Comparison of ENCODE assay signal across 25 cellular contexts in genomic region chr4:100926039-100926717, GRCh38.
A peak's percentile ranks its signal among the peaks of the same experiment; 100 is the strongest.
DNase-seq lines count a peak whose midpoint lies in the region; ATAC-seq, FAIRE-seq and TF ChIP-seq lines count a peak whose summit lies in the region.
"Had no signal": no experiment of that assay in that cellular context is flagged by ENCODE, and none has a peak within 500 bp of the region (broad histone marks: within the 10 kb centered on the region; RNA-seq: fewer than 3 reads in every experiment).

No MANE protein-coding gene starts in this region.

- no peak for TF ChIP-seq CTCF in CD8-positive, alpha-beta T cell (IDR thresholded peaks at IDR 0.05)

- H3K4me1 ChIP-seq in CD8-positive, alpha-beta T cell (ENCODE audit: insufficient read depth, low read length), result no peaks in the 10 kb centered on the region
- H3K4me1 ChIP-seq: left lung, prostate gland, stomach had no signal

- ATAC-seq in GM19351 (IDR thresholded peaks at IDR 0.05; ENCODE audit: unreplicated experiment) (peak; percentile 80), HG02623 (IDR thresholded peaks at IDR 0.05; ENCODE audit: unreplicated experiment) (peak; percentile 71), HG03354 (IDR thresholded peaks at IDR 0.05; ENCODE audit: poor library complexity, severe bottlenecking, unreplicated experiment) (peak; percentile 47), GM19324 (IDR thresholded peaks at IDR 0.05; ENCODE audit: low FRiP score, unreplicated experiment) (no peak)
- ATAC-seq in stimulated activated naive CD8-positive, alpha-beta T cell treated with anti-CD3 and anti-CD28 coated beads, Interleukin-15, Interleukin-2, amounts not matched to agents 100 U/mL and 50 U/mL, for 24 hours, result no peak
- no peak for ATAC-seq in CD8-positive, alpha-beta T cell
- ATAC-seq: activated naive CD4-positive, alpha-beta T cell treated with anti-CD3 and anti-CD28 coated beads, Interleukin-2, amount 50 U/mL, for 72 hours; activated T-cell treated with anti-CD3 and anti-CD28 coated beads, Interleukin-2, amount 50 U/mL, for 72 hours; left lung had no signal

- H3K9me3 Mint-ChIP-seq in CD8-positive, alpha-beta T cell, result peaks cover 4% of the 10 kb centered on the region

- no peaks in the 10 kb centered on the region for H3K36me3 Mint-ChIP-seq in CD8-positive, alpha-beta T cell
- H3K36me3 Mint-ChIP-seq: activated naive CD4-positive, alpha-beta T cell treated with anti-CD3 and anti-CD28 coated beads, Interleukin-2, amount 50 U/mL, for 72 hours; type B pancreatic cell had no signal

- no peaks in the 10 kb centered on the region for H3K27me3 Mint-ChIP-seq in CD8-positive, alpha-beta T cell (ENCODE audit: low read depth)
- H3K27me3 Mint-ChIP-seq: activated B cell treated with CpG ODN at 0.5 μM for 24 hours; activated CD4-positive, alpha-beta memory T cell treated with anti-CD3 and anti-CD28 coated beads, Interleukin-2, amount 10 ng/mL, durations not matched to agents 7 days and 5 days; B cell; type B pancreatic cell had no signal

- intact Hi-C loops in CD8-positive, alpha-beta T cell (cut with DNase I, micrococcal nuclease), result no loop called here

- H3K9me3 ChIP-seq in CD8-positive, alpha-beta T cell (ENCODE audit: low read length), result no peaks in the 10 kb centered on the region
- H3K9me3 ChIP-seq: left lung, prostate gland, stomach had no signal

- H3K36me3 ChIP-seq in CD8-positive, alpha-beta T cell (ENCODE audit: insufficient read depth, low read length), result no peaks in the 10 kb centered on the region
- H3K36me3 ChIP-seq: left lung, prostate gland, stomach had no signal

- no peak overlapping the region for H3K4me3 ChIP-seq in CD8-positive, alpha-beta T cell (ENCODE audit: low read depth, low read length)
- H3K4me3 ChIP-seq: left lung, prostate gland, stomach had no signal

- H3K27ac ChIP-seq in CD8-positive, alpha-beta T cell (ENCODE audit: low read depth, low read length), result no peak overlapping the region
- H3K27ac ChIP-seq: left lung, prostate gland, RWPE1, stomach had no signal

- no peak overlapping the region for H3K27ac Mint-ChIP-seq in CD8-positive, alpha-beta T cell
- H3K27ac Mint-ChIP-seq: activated B cell treated with CpG ODN at 0.5 μM for 24 hours; activated CD4-positive, alpha-beta memory T cell treated with anti-CD3 and anti-CD28 coated beads, Interleukin-2, amount 10 ng/mL, durations not matched to agents 7 days and 5 days; activated naive CD4-positive, alpha-beta T cell treated with anti-CD3 and anti-CD28 coated beads, Interleukin-2, amount 50 U/mL, for 72 hours; activated T-cell treated with anti-CD3 and anti-CD28 coated beads, Interleukin-2, amount 50 U/mL, for 72 hours; B cell; type B pancreatic cell had no signal

- no peak for TF ChIP-seq POLR2A in GM12891 (IDR thresholded peaks at IDR 0.05; ENCODE audit: low read depth, low read length)

- CTCF ChIA-PET in CD8-positive, alpha-beta T cell (lab: Charles Lee), result no interaction called here

- FAIRE-seq in GM12891 (lab: Jason Lieb, UNC), result peak; percentile 43

- POLR2A ChIA-PET in CD8-positive, alpha-beta T cell (lab: Charles Lee), result no interaction called here

- no peaks in the 10 kb centered on the region for H3K27me3 ChIP-seq in CD8-positive, alpha-beta T cell (ENCODE audit: insufficient read depth, low read length)
- H3K27me3 ChIP-seq: left lung, stomach had no signal

- H3K4me3 Mint-ChIP-seq in CD8-positive, alpha-beta T cell, result no peak overlapping the region
- H3K4me3 Mint-ChIP-seq: activated B cell treated with CpG ODN at 0.5 μM for 24 hours; activated CD4-positive, alpha-beta memory T cell treated with anti-CD3 and anti-CD28 coated beads, Interleukin-2, amount 10 ng/mL, durations not matched to agents 7 days and 5 days; activated T-cell treated with anti-CD3 and anti-CD28 coated beads, Interleukin-2, amount 50 U/mL, for 72 hours; B cell; neural crest cell; type B pancreatic cell had no signal

- DNase-seq in GM12891 (ENCODE audit: insufficient read length, low spot score) (no peak), cerebellar nuclear complex (lab: John Stamatoyannopoulos, UW) (no peak)
- DNase-seq in stimulated activated naive CD8-positive, alpha-beta T cell treated with anti-CD3 and anti-CD28 coated beads, Interleukin-15, Interleukin-2, amounts not matched to agents 100 U/mL and 50 U/mL, for 24 hours, result no peak
- no peak for DNase-seq in CD8-positive, alpha-beta T cell
- DNase-seq: activated B cell treated with CpG ODN at 0.5 μM for 24 hours; activated CD4-positive, alpha-beta memory T cell treated with anti-CD3 and anti-CD28 coated beads, Interleukin-2, amount 10 ng/mL, durations not matched to agents 7 days and 5 days; activated T-cell treated with anti-CD3 and anti-CD28 coated beads, Interleukin-2, amount 50 U/mL, for 72 hours; COR-L47; head of caudate nucleus; Karpas-422; left lung; NCI-H1048; NCI-H2081 treated with DMSO at 0.1 percent for 48 hours; stomach; T-helper 9 cell had no signal

- H3K4me1 Mint-ChIP-seq in CD8-positive, alpha-beta T cell (ENCODE audit: low read depth), result no peaks in the 10 kb centered on the region
- H3K4me1 Mint-ChIP-seq: activated B cell treated with CpG ODN at 0.5 μM for 24 hours; activated CD4-positive, alpha-beta memory T cell treated with anti-CD3 and anti-CD28 coated beads, Interleukin-2, amount 10 ng/mL, durations not matched to agents 7 days and 5 days; neural crest cell had no signal

TF ChIP-seq in GM12891, 5 proteins besides CTCF, POLR2A, EP300 and RAD21:
- TF ChIP-seq SPI1 (IDR thresholded peaks at IDR 0.05; ENCODE audit: low read depth, low read length), result peak; percentile 25; the same call in 1 of the 2 replicates
- no peak for TF ChIP-seq POU2F2 (IDR thresholded peaks at IDR 0.05; ENCODE audit: low read depth, low read length)
TF ChIP-seq in GM12891: peak in this region for 1.

Comparison
In these comparisons a context has a peak if more than half of its experiments do, and no peak if none do; other contexts are left out.
1. ATAC-seq: peak in GM19351 (single experiment), HG02623 (single experiment) and HG03354 (single experiment); none in stimulated activated naive CD8-positive, alpha-beta T cell treated with anti-CD3 and anti-CD28 coated beads, Interleukin-15, Interleukin-2, amounts not matched to agents 100 U/mL and 50 U/mL, for 24 hours (single experiment), GM19324 (single experiment) and CD8-positive, alpha-beta T cell (single experiment).